ENCODE assay signal across 1 cellular context in the genomic region with DNA sequence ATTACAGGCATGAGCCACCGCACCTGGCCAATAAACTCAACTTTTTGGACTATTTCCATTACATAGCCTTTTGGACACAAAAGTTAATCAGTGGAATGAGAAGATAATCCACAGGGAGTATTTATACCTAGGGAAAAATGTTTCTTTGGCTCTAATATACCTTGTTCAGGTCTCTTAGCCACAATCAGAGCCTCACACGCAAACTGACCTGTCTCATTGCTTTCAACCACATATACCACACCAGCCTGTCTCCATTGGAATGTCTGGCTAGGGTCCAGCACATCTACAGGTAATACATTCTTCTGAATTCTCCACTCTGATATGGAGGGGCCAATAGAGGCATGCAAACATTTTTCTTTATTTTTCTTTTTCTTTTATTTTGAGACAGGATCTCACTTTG.
TF ChIP-seq lines count a peak whose summit lies in the region.

No MANE protein-coding gene starts in this region.

TF ChIP-seq in endothelial cell of umbilical vein, 7 proteins besides CTCF, POLR2A, EP300 and RAD21 (continued from another document):
- TF ChIP-seq, protein P1, sequence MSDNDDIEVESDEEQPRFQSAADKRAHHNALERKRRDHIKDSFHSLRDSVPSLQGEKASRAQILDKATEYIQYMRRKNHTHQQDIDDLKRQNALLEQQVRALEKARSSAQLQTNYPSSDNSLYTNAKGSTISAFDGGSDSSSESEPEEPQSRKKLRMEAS (IDR thresholded peaks at IDR 0.05; ENCODE audit: insufficient read depth, insufficient read length): no peak
- TF ChIP-seq GATA2 (IDR thresholded peaks at IDR 0.05; ENCODE audit: insufficient read depth, insufficient read length, low read depth, low read length): no peak
- TF ChIP-seq MYC (IDR thresholded peaks at IDR 0.05; ENCODE audit: low read depth, low read length): no peak
- TF ChIP-seq JUN (IDR thresholded peaks at IDR 0.05; ENCODE audit: borderline replicate concordance, insufficient read depth, insufficient read length, low read depth): no peak
- TF ChIP-seq POLR2AphosphoS5 (IDR thresholded peaks at IDR 0.05; ENCODE audit: insufficient read depth, low read depth, low read length): no peak
- no peak for TF ChIP-seq EZH2 (IDR thresholded peaks at IDR 0.05; ENCODE audit: borderline replicate concordance, low read depth, low read length, severe bottlenecking)
